Comparison of ENCODE assay signal across 10 cellular contexts in the genomic region with DNA sequence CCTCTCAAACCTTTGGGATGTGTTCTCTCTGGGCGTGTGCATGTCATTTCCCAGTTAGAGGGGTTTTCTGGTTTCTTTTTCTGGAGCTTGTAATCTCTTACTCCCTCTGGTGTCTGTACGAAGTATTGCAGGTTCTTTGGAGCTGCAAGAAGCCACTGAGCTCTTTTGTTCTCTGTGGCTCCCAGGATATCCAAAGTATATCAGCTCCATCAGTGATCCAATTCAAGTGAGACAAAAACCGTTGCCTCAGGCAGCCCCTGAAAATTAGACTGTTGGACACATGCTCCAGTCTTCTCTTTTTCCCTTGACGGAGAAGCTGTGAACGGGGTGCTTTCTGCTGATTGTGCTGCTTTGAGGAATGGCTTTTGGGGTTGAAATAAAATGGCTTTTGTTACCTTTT. TPM values are rescaled to one million over a fixed set of nuclear protein-coding genes. Genes with fewer than 3 reads are reported as not detected.
DNase-seq lines count a peak whose midpoint lies in the region; ATAC-seq, FAIRE-seq and TF ChIP-seq lines count a peak whose summit lies in the region.
"Had no signal": no experiment of that assay in that cellular context is flagged by ENCODE, and none has a peak within 500 bp of the region (broad histone marks: within the 10 kb centered on the region; RNA-seq: fewer than 3 reads in every experiment).

No MANE protein-coding gene starts in this region.

- H3K4me2 ChIP-seq in KMS-11: no peak overlapping the region

- H3K27ac ChIP-seq in KMS-11: no peak overlapping the region

- H2AFZ ChIP-seq in KMS-11 (ENCODE audit: low read depth): no peak overlapping the region

- H3K9ac ChIP-seq in KMS-11: no peak overlapping the region

- H3K27ac Mint-ChIP-seq in memory B cell: no peak overlapping the region
- H3K27ac Mint-ChIP-seq: activated naive CD4-positive, alpha-beta T cell treated with anti-CD3 and anti-CD28 coated beads, Interleukin-2, amount 50 U/mL, for 24 hours; CD8-positive, alpha-beta memory T cell had no signal

- peaks cover 19% of the 10 kb centered on the region for H3K9me3 Mint-ChIP-seq in memory B cell

- H3K36me3 Mint-ChIP-seq in memory B cell: peaks cover 20% of the 10 kb centered on the region

- peak; percentile 34 to 63 for DNase-seq in NCI-H524 (lab: John Stamatoyannopoulos, UW)
- no peak for DNase-seq in NCI-H524 treated with DMSO at 0.1 percent for 48 hours (lab: John Stamatoyannopoulos, UW)
- DNase-seq in RCC 7860 (ENCODE audit: low spot score): peak; percentile 27
- peak; percentile 26 for DNase-seq in effector CD4-positive, alpha-beta T cell
- DNase-seq in memory B cell (ENCODE audit: low spot score in 2 of 2): peak; percentile 37 to 56
- DNase-seq in occipital lobe (lab: John Stamatoyannopoulos, UW): no peak

- FAIRE-seq in RCC 7860 (lab: Jason Lieb, UNC): no peak

- H4K20me1 ChIP-seq in KMS-11 (ENCODE audit: insufficient read depth): no peaks in the 10 kb centered on the region

- no peak overlapping the region for H3K4me3 ChIP-seq in KMS-11 (IDR thresholded peaks at IDR 0.05; ENCODE audit: insufficient read depth, low read depth, low read length)

- peaks cover 3% of the 10 kb centered on the region for H3K4me1 Mint-ChIP-seq in memory B cell

- no peaks in the 10 kb centered on the region for H3K79me2 ChIP-seq in KMS-11 (ENCODE audit: insufficient read depth, low read depth)

- ATAC-seq in memory B cell (ENCODE audit: low read depth): peak; percentile 42
- no peak for ATAC-seq in GM21619 (IDR thresholded peaks at IDR 0.05; ENCODE audit: unreplicated experiment)

- H3K4me3 Mint-ChIP-seq in memory B cell: no peak overlapping the region
- H3K4me3 Mint-ChIP-seq: activated naive CD4-positive, alpha-beta T cell treated with anti-CD3 and anti-CD28 coated beads, Interleukin-2, amount 50 U/mL, for 24 hours had no signal

- H3K27me3 Mint-ChIP-seq in memory B cell: peaks cover 13% of the 10 kb centered on the region
- H3K27me3 Mint-ChIP-seq: activated naive CD4-positive, alpha-beta T cell treated with anti-CD3 and anti-CD28 coated beads, Interleukin-2, amount 50 U/mL, for 24 hours had no signal

- TF ChIP-seq CTCF in KMS-11 (conservative IDR thresholded peaks at IDR 0.05; ENCODE audit: low read depth, low read length): peak; percentile 95

- no peaks in the 10 kb centered on the region for H3K36me3 ChIP-seq in KMS-11 (ENCODE audit: insufficient read depth)

- H3K27me3 ChIP-seq in KMS-11 (ENCODE audit: insufficient read depth, low read depth): no peaks in the 10 kb centered on the region

- no peaks in the 10 kb centered on the region for H3K4me1 ChIP-seq in KMS-11 (ENCODE audit: low read depth, poor library complexity, severe bottlenecking)

RNA-seq across cellular contexts. Expression of a gene that starts 59.0 kb away (rescaled TPM):
- 129 TPM for total RNA-seq in occipital lobe

Comparison
In these comparisons a context has a peak if more than half of its experiments do, and no peak if none do; other contexts are left out.
1. DNase-seq: peak in NCI-H524 (2 of 2), RCC 7860 (single experiment), effector CD4-positive, alpha-beta T cell (single experiment) and memory B cell (2 of 2); none in NCI-H524 treated with DMSO at 0.1 percent for 48 hours (single experiment) and occipital lobe (single experiment).